12 cellular contexts compared by ENCODE assay signal in the genomic region with DNA sequence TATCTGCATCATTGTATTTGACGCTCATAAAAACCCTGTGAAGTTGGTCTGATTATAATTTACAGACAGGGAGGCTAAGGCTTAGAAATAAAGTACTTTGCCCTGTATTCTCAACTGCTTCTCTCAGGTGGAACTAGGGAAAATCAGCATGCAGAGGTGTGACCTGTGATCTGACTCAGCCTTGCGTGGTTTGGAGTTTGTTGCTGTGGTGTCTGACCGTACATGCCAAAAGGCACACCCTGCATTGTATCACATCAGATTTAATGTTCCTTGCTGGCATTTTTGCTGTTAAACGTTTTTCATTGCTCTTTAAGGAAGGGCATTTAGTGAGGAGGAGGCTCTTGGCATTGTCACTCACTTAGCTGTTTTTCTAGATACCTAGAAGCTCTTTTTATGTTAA. TPM values are rescaled to one million over a fixed set of nuclear protein-coding genes. Genes with fewer than 3 reads are reported as not detected.
A peak's percentile ranks its signal among the peaks of the same experiment; 100 is the strongest.
DNase-seq lines count a peak whose midpoint lies in the region; ATAC-seq and TF ChIP-seq lines count a peak whose summit lies in the region.
"Had no signal": no experiment of that assay in that cellular context is flagged by ENCODE, and none has a peak within 500 bp of the region (broad histone marks: within the 10 kb centered on the region; RNA-seq: fewer than 3 reads in every experiment).

No MANE protein-coding gene starts in this region.

- H3K36me3 ChIP-seq in breast epithelium (no peaks in the 10 kb centered on the region), PC-3 (ENCODE audit: low read depth, low read length) (no peaks in the 10 kb centered on the region), fibroblast of lung (ENCODE audit: control insufficient read depth, insufficient read depth, low read length) (no peaks in the 10 kb centered on the region)
- H3K36me3 ChIP-seq: BLaER1 had no signal

- H2AFZ ChIP-seq in PC-3 (ENCODE audit: low read length) (no peak overlapping the region), fibroblast of lung (ENCODE audit: low read length) (no peak overlapping the region)

- H3K79me2 ChIP-seq in PC-3 (ENCODE audit: low read length) (no peaks in the 10 kb centered on the region), fibroblast of lung (ENCODE audit: control insufficient read depth, insufficient read depth, low read length) (no peaks in the 10 kb centered on the region)

- TF ChIP-seq CTCF in MCF 10A (IDR thresholded peaks at IDR 0.05; ENCODE audit: unreplicated experiment) (no peak), breast epithelium (IDR thresholded peaks at IDR 0.05) (no peak), PC-3 (conservative IDR thresholded peaks at IDR 0.05; ENCODE audit: low read depth, low read length) (no peak), fibroblast of lung (conservative IDR thresholded peaks at IDR 0.05 in 1 of 2, IDR thresholded peaks at IDR 0.05 in 1 of 2; ENCODE audit: low read depth in 1 of 2, low read length in 2 of 2) (no peak), dorsolateral prefrontal cortex (IDR thresholded peaks at IDR 0.05 in 54 of 56, conservative IDR thresholded peaks at IDR 0.05 in 2 of 56; ENCODE audit: low read depth in 1 of 56, partially characterized antibody in 56 of 56) (no peak)

- H3K4me1 ChIP-seq in breast epithelium (no peaks in the 10 kb centered on the region), PC-3 (ENCODE audit: insufficient read depth, low read length) (peaks cover 39% of the 10 kb centered on the region), fibroblast of lung (ENCODE audit: control insufficient read depth, extremely low read depth, insufficient read depth, low read length) (peaks cover 3% of the 10 kb centered on the region)
- H3K4me1 ChIP-seq: BLaER1 had no signal

- H3K27me3 Mint-ChIP-seq in MCF 10A (ENCODE audit: insufficient read depth, unreplicated experiment): no peaks in the 10 kb centered on the region

- H3K9me2 ChIP-seq in PC-3 (replicated peaks; ENCODE audit: low read length): no peaks in the 10 kb centered on the region

- H3K4me2 ChIP-seq in PC-3 (ENCODE audit: low read length) (peak overlapping the region; percentile 56), fibroblast of lung (ENCODE audit: extremely low read depth, insufficient read depth, low read length) (no peak overlapping the region)
- H3K4me2 ChIP-seq: BLaER1 had no signal

- no peak overlapping the region for H3K27ac ChIP-seq in breast epithelium
- H3K27ac ChIP-seq in PC-3 (ENCODE audit: low read length): peak overlapping the region; percentile 71
- no peak overlapping the region for H3K27ac ChIP-seq in fibroblast of lung (ENCODE audit: insufficient read depth, low read length)
- no peak overlapping the region for H3K27ac ChIP-seq in dorsolateral prefrontal cortex
- H3K27ac ChIP-seq: BLaER1 had no signal

- peaks cover 24% of the 10 kb centered on the region for H3K4me1 Mint-ChIP-seq in MCF 10A (ENCODE audit: insufficient read depth, unreplicated experiment)

- H3K4me3 ChIP-seq in breast epithelium (no peak overlapping the region), PC-3 (ENCODE audit: low read length) (no peak overlapping the region; the same call in 1 of the 2 replicates), fibroblast of lung (replicated peaks in 1 of 4; ENCODE audit: control extremely low read depth in 1 of 4, insufficient read depth in 1 of 4, low read depth in 3 of 4, low read length in 4 of 4) (no peak overlapping the region), dorsolateral prefrontal cortex (no peak overlapping the region)
- H3K4me3 ChIP-seq: BLaER1 had no signal

- H3K4me3 Mint-ChIP-seq in MCF 10A (ENCODE audit: unreplicated experiment): no peak overlapping the region
- H3K4me3 Mint-ChIP-seq: nephron had no signal

- CTCF ChIA-PET in MCF 10A (lab: Yijun Ruan, JAX) (interaction anchor here (0.6 to 2.2 kb wide), 8 partner anchors 14 to 67 kb away, joined by 3 to 4 read pairs (median 4); a partner anchor contains a TSS), PC-3 (lab: Charles Lee) (no interaction called here)

- intact Hi-C loops in MCF 10A (cut with micrococcal nuclease): no loop called here
- intact Hi-C loops in breast epithelium (cut with DNase I; ENCODE audit: low total_unique reads): no loop called here
- intact Hi-C loops in PC-3 (cut with micrococcal nuclease): no loop called here
- intact Hi-C loops in dorsolateral prefrontal cortex (cut with DNase I): no loop called here

- peak; percentile 69 for DNase-seq in MCF 10A (ENCODE audit: unreplicated experiment)
- DNase-seq in breast epithelium (ENCODE audit: low spot score in 2 of 2): no peak
- DNase-seq in PC-3: peak; percentile 93
- peak; percentile 21 to 85 for DNase-seq in fibroblast of lung (ENCODE audit: low read depth in 2 of 2)
- no peak for DNase-seq in germinal center (ENCODE audit: low spot score)
- DNase-seq in 8988T: no peak
- no peak for DNase-seq in dorsolateral prefrontal cortex
- DNase-seq: NCI-H187 had no signal

- H3K27me3 ChIP-seq in breast epithelium (no peaks in the 10 kb centered on the region), PC-3 (ENCODE audit: low read length) (no peaks in the 10 kb centered on the region), fibroblast of lung (ENCODE audit: control insufficient read depth, insufficient read depth, low read length) (peaks cover 2% of the 10 kb centered on the region), dorsolateral prefrontal cortex (peaks cover 0 to 14% (median 0%) of the 10 kb centered on the region in 45 donors)
- H3K27me3 ChIP-seq: BLaER1 had no signal

- no peaks in the 10 kb centered on the region for H3K9me3 Mint-ChIP-seq in MCF 10A (ENCODE audit: unreplicated experiment)
- H3K9me3 Mint-ChIP-seq: nephron had no signal

- TF ChIP-seq POLR2A in breast epithelium (IDR thresholded peaks at IDR 0.05): no peak

- H3K9ac ChIP-seq in PC-3 (ENCODE audit: low read length) (peak overlapping the region; percentile 6; the same call in 1 of the 2 replicates), fibroblast of lung (ENCODE audit: insufficient read depth, low read length) (no peak overlapping the region)
- H3K9ac ChIP-seq: BLaER1 had no signal

- POLR2A ChIA-PET in MCF 10A (lab: Yijun Ruan, JAX): interaction anchor here (0.9 to 2.0 kb wide), 4 partner anchors 20 to 67 kb away, joined by 3 to 8 read pairs (median 4); a partner anchor contains a TSS
- POLR2A ChIA-PET in PC-3 (lab: Charles Lee; ENCODE audit: unreplicated experiment): no interaction called here

- no peaks in the 10 kb centered on the region for H3K9me3 ChIP-seq in breast epithelium
- H3K9me3 ChIP-seq in PC-3 (ENCODE audit: low read length): no peaks in the 10 kb centered on the region
- no peaks in the 10 kb centered on the region for H3K9me3 ChIP-seq in fibroblast of lung (ENCODE audit: control insufficient read depth, insufficient read depth, low read depth, low read length)
- H3K9me3 ChIP-seq: BLaER1 had no signal

- BruUV-seq in MCF 10A (replicated peaks; lab: Mats Ljungman, UMichigan): no TSS peak
- BruUV-seq in PC-3 (replicated peaks; lab: Mats Ljungman, UMichigan): no TSS peak

- no peaks in the 10 kb centered on the region for H4K20me1 ChIP-seq in PC-3 (ENCODE audit: low read length)
- H4K20me1 ChIP-seq in fibroblast of lung (ENCODE audit: control insufficient read depth, extremely low read depth, insufficient read depth, low read length): no peaks in the 10 kb centered on the region
- H4K20me1 ChIP-seq: BLaER1 had no signal

- no peaks in the 10 kb centered on the region for H3F3A ChIP-seq in PC-3 (ENCODE audit: low read length, unreplicated experiment)

- ATAC-seq in PC-3 (peak; percentile 99), GM21825 (IDR thresholded peaks at IDR 0.05; ENCODE audit: unreplicated experiment) (no peak)

- H3K27ac Mint-ChIP-seq in MCF 10A (ENCODE audit: low read depth, unreplicated experiment): peak overlapping the region; percentile 61

- no peaks in the 10 kb centered on the region for H3K36me3 Mint-ChIP-seq in MCF 10A (ENCODE audit: insufficient read depth, unreplicated experiment)

RNA-seq across cellular contexts. Expression of a gene that starts 58.8 kb away (rescaled TPM):
- not detected in 2 replicates for total RNA-seq in MCF 10A (2022)
- under 1 TPM in 1 of 3 donors, not detected in 2; 0.32 TPM for total RNA-seq in breast epithelium
- 0.23 TPM in 1 of 2 replicates, not detected in the other for total RNA-seq in PC-3 (2014; rRNA removed)
- total RNA-seq in fibroblast of lung: 0.51 and 0.83 TPM in 2 replicates
- 0.96 and 1.1 TPM in 2 replicates for polyA plus RNA-seq in fibroblast of lung
- polyA plus RNA-seq in fibroblast of lung (2012): 0.83 and 0.91 TPM in 2 replicates
- polyA minus RNA-seq in fibroblast of lung (ENCODE audit: low replicate concordance): not detected in 2 replicates
- 1 to 10 TPM in 20 of 120 experiments, under 1 TPM in 38, not detected in 62; 0.20 to 3.1 (median 0.80) TPM for total RNA-seq in dorsolateral prefrontal cortex
- total RNA-seq: SK-MEL-5 had no signal

Comparison
In these comparisons a context has a peak if more than half of its experiments do, and no peak if none do; other contexts are left out.
1. DNase-seq: peak in MCF 10A (single experiment), PC-3 (single experiment) and fibroblast of lung (2 of 2); none in breast epithelium (0 of 2), germinal center (single experiment), 8988T (single experiment) and dorsolateral prefrontal cortex (0 of 10).